ENCODE assay signal across 23 cellular contexts in genomic region chr20:54608978-54609377, GRCh38.
"Had no signal": no experiment of that assay in that cellular context is flagged by ENCODE, and none has a peak within 500 bp of the region (broad histone marks: within the 10 kb centered on the region; RNA-seq: fewer than 3 reads in every experiment).

No MANE protein-coding gene starts in this region.

- H3K4me1 ChIP-seq: esophagus squamous epithelium, gastrocnemius medialis, left lung, lower lobe of right lung had no signal

- H3K27me3 Mint-ChIP-seq: effector memory CD8-positive, alpha-beta T cell had no signal

- H3K4me1 Mint-ChIP-seq: endodermal cell, mesothelial cell of epicardium had no signal

- H3K27ac ChIP-seq: coronary artery, epithelial cell of prostate, esophagus squamous epithelium, gastrocnemius medialis, left lung, lower lobe of right lung had no signal

- ATAC-seq: effector memory CD8-positive, alpha-beta T cell; esophagus mucosa; gastrocnemius medialis; heart right ventricle; left cardiac atrium; left lung; left ventricle myocardium superior; lower lobe of right lung; mucosa of descending colon had no signal

- H3K36me3 Mint-ChIP-seq: mesothelial cell of epicardium, naive B cell had no signal

- H3K27ac Mint-ChIP-seq: effector memory CD8-positive, alpha-beta T cell; endodermal cell; mesothelial cell of epicardium had no signal

- H3K27me3 ChIP-seq: esophagus squamous epithelium, gastrocnemius medialis, heart right ventricle, left lung had no signal

- DNase-seq: effector CD8-positive, alpha-beta T cell; effector memory CD8-positive, alpha-beta T cell; endodermal cell; erythroblast; esophagus squamous epithelium; foreskin fibroblast; foreskin melanocyte; gastrocnemius medialis; glutamatergic neuron; head of caudate nucleus; heart right ventricle; hippocampal formation; left cardiac atrium; left lung; left ventricle myocardium superior; lower lobe of right lung; mesenchymal stem cell; mucosa of descending colon; naive B cell had no signal

- H3K36me3 ChIP-seq: esophagus squamous epithelium, gastrocnemius medialis, left lung, lower lobe of right lung had no signal

- H3K9me3 ChIP-seq: esophagus squamous epithelium, gastrocnemius medialis, heart right ventricle, left lung, lower lobe of right lung, mucosa of descending colon had no signal

- H3K4me3 Mint-ChIP-seq: effector memory CD8-positive, alpha-beta T cell; endodermal cell; mesothelial cell of epicardium; naive B cell had no signal

- H3K4me3 ChIP-seq: coronary artery, esophagus squamous epithelium, gastrocnemius medialis, heart right ventricle, left lung, lower lobe of right lung, mucosa of descending colon had no signal

- H3K9me3 Mint-ChIP-seq: endodermal cell, mesothelial cell of epicardium, naive B cell had no signal
